ENCODE assay signal across 21 cellular contexts in genomic region chr10:828191-828590, GRCh38.
DNase-seq lines count a peak whose midpoint lies in the region; ATAC-seq and TF ChIP-seq lines count a peak whose summit lies in the region.
"Had no signal": no experiment of that assay in that cellular context is flagged by ENCODE, and none has a peak within 500 bp of the region (broad histone marks: within the 10 kb centered on the region; RNA-seq: fewer than 3 reads in every experiment).

No MANE protein-coding gene starts in this region.

- no peak for ATAC-seq in activated T-cell treated with anti-CD3 and anti-CD28 coated beads, Interleukin-2, amount 50 U/mL, for 4 hours
- ATAC-seq in naive B cell (ENCODE audit: low read depth in 2 of 2): no peak
- no peak for ATAC-seq in stimulated activated naive B cell treated with anti-CD40 and anti-IgM and Interleukin-4, amounts not matched to agents 10 μg/mL and 1 μg/mL and 100 μg/mL, for 72 hours (replicated peaks)
- ATAC-seq: A549 had no signal

- no peak for TF ChIP-seq CTCF in VCaP (conservative IDR thresholded peaks at IDR 0.05)

- H3K4me1 Mint-ChIP-seq in activated T-cell treated with anti-CD3 and anti-CD28 coated beads, Interleukin-2, amount 50 U/mL, for 24 hours (ENCODE audit: low read depth): peaks cover 11% of the 10 kb centered on the region
- H3K4me1 Mint-ChIP-seq in activated T-cell treated with anti-CD3 and anti-CD28 coated beads, Interleukin-2, amount 50 U/mL, for 4 hours (ENCODE audit: low read depth): peaks cover 9% of the 10 kb centered on the region
- H3K4me1 Mint-ChIP-seq in naive B cell: peaks cover 14 to 27% (median 21%) of the 10 kb centered on the region in 3 donors
- peaks cover 15 to 23% of the 10 kb centered on the region in 2 donors for H3K4me1 Mint-ChIP-seq in stimulated activated naive B cell treated with anti-CD40 and anti-IgM and Interleukin-4, amounts not matched to agents 10 μg/mL and 1 μg/mL and 100 μg/mL, for 72 hours

- no peaks in the 10 kb centered on the region for H3K9me3 Mint-ChIP-seq in activated T-cell treated with anti-CD3 and anti-CD28 coated beads, Interleukin-2, amount 50 U/mL, for 24 hours
- no peaks in the 10 kb centered on the region for H3K9me3 Mint-ChIP-seq in activated T-cell treated with anti-CD3 and anti-CD28 coated beads, Interleukin-2, amount 50 U/mL, for 4 hours
- H3K9me3 Mint-ChIP-seq in naive B cell: no peaks in the 10 kb centered on the region
- peaks cover 0 to under 1% of the 10 kb centered on the region in 2 donors for H3K9me3 Mint-ChIP-seq in stimulated activated naive B cell treated with anti-CD40 and anti-IgM and Interleukin-4, amounts not matched to agents 10 μg/mL and 1 μg/mL and 100 μg/mL, for 72 hours
- H3K9me3 Mint-ChIP-seq: IgD-negative memory B cell had no signal

- H3K27ac ChIP-seq in VCaP: peak overlapping the region; percentile 96
- H3K27ac ChIP-seq: A549, PC-9 had no signal

- H3K27ac Mint-ChIP-seq in activated T-cell treated with anti-CD3 and anti-CD28 coated beads, Interleukin-2, amount 50 U/mL, for 24 hours: peak overlapping the region; percentile 12
- H3K27ac Mint-ChIP-seq in naive B cell: peak overlapping the region in 4 of 6 donors; percentile 50 to 91 (median 79)
- peak overlapping the region; percentile 53 for H3K27ac Mint-ChIP-seq in stimulated activated naive B cell treated with anti-CD40 and anti-IgM and Interleukin-4, amounts not matched to agents 10 μg/mL and 1 μg/mL and 100 μg/mL, for 72 hours

- no peaks in the 10 kb centered on the region for H3K27me3 Mint-ChIP-seq in activated T-cell treated with anti-CD3 and anti-CD28 coated beads, Interleukin-2, amount 50 U/mL, for 24 hours
- H3K27me3 Mint-ChIP-seq in activated T-cell treated with anti-CD3 and anti-CD28 coated beads, Interleukin-2, amount 50 U/mL, for 4 hours (ENCODE audit: low read depth): no peaks in the 10 kb centered on the region
- H3K27me3 Mint-ChIP-seq in naive B cell: no peaks in the 10 kb centered on the region
- no peaks in the 10 kb centered on the region for H3K27me3 Mint-ChIP-seq in stimulated activated naive B cell treated with anti-CD40 and anti-IgM and Interleukin-4, amounts not matched to agents 10 μg/mL and 1 μg/mL and 100 μg/mL, for 72 hours
- H3K27me3 Mint-ChIP-seq: IgD-negative memory B cell had no signal

- no peak for DNase-seq in activated T-cell treated with anti-CD3 and anti-CD28 coated beads, Interleukin-2, amount 50 U/mL, for 24 hours
- DNase-seq in activated T-cell treated with anti-CD3 and anti-CD28 coated beads, Interleukin-2, amount 50 U/mL, for 4 hours: no peak
- DNase-seq in naive B cell: no peak
- DNase-seq in stimulated activated naive B cell treated with anti-CD40 and anti-IgM and Interleukin-4, amounts not matched to agents 10 μg/mL and 1 μg/mL and 100 μg/mL, for 72 hours: no peak
- DNase-seq in ureter (ENCODE audit: low spot score): no peak
- no peak for DNase-seq in activated effector memory CD4-positive, alpha-beta T cell treated with Interleukin-2 at 50 U/mL for 16 hours
- DNase-seq: BE2C, EL, GF-D8, MV-4-11, NCI-H1105 treated with DMSO at 0.1 percent for 48 hours, NCI-H2081, NCI-H2171, NCI-H446, NCI-H748 treated with DMSO at 0.1 percent for 48 hours, PC-9, RPMI8226, SHP77 had no signal

- no peak overlapping the region for H3K4me3 Mint-ChIP-seq in activated T-cell treated with anti-CD3 and anti-CD28 coated beads, Interleukin-2, amount 50 U/mL, for 24 hours
- H3K4me3 Mint-ChIP-seq in activated T-cell treated with anti-CD3 and anti-CD28 coated beads, Interleukin-2, amount 50 U/mL, for 4 hours: no peak overlapping the region
- H3K4me3 Mint-ChIP-seq in naive B cell: no peak overlapping the region
- H3K4me3 Mint-ChIP-seq in stimulated activated naive B cell treated with anti-CD40 and anti-IgM and Interleukin-4, amounts not matched to agents 10 μg/mL and 1 μg/mL and 100 μg/mL, for 72 hours: no peak overlapping the region
- H3K4me3 Mint-ChIP-seq: IgD-negative memory B cell had no signal

- H3K36me3 Mint-ChIP-seq in activated T-cell treated with anti-CD3 and anti-CD28 coated beads, Interleukin-2, amount 50 U/mL, for 24 hours (ENCODE audit: low read depth): peaks cover 96% of the 10 kb centered on the region
- peaks cover 60% of the 10 kb centered on the region for H3K36me3 Mint-ChIP-seq in activated T-cell treated with anti-CD3 and anti-CD28 coated beads, Interleukin-2, amount 50 U/mL, for 4 hours (ENCODE audit: insufficient read depth)
- peaks cover 35 to 48% of the 10 kb centered on the region in 2 donors for H3K36me3 Mint-ChIP-seq in naive B cell
- H3K36me3 Mint-ChIP-seq in stimulated activated naive B cell treated with anti-CD40 and anti-IgM and Interleukin-4, amounts not matched to agents 10 μg/mL and 1 μg/mL and 100 μg/mL, for 72 hours: peaks cover 56 to 72% of the 10 kb centered on the region in 2 donors

Comparison
In these comparisons a context has a peak if more than half of its experiments do, and no peak if none do; other contexts are left out.
1. H3K27ac Mint-ChIP-seq: peak in every context shown above with its lines; median percentile 79 in naive B cell; 53 in stimulated activated naive B cell treated with anti-CD40 and anti-IgM and Interleukin-4, amounts not matched to agents 10 μg/mL and 1 μg/mL and 100 μg/mL, for 72 hours; 12 in activated T-cell treated with anti-CD3 and anti-CD28 coated beads, Interleukin-2, amount 50 U/mL, for 24 hours.